8 cellular contexts compared by ENCODE assay signal in the genomic region with DNA sequence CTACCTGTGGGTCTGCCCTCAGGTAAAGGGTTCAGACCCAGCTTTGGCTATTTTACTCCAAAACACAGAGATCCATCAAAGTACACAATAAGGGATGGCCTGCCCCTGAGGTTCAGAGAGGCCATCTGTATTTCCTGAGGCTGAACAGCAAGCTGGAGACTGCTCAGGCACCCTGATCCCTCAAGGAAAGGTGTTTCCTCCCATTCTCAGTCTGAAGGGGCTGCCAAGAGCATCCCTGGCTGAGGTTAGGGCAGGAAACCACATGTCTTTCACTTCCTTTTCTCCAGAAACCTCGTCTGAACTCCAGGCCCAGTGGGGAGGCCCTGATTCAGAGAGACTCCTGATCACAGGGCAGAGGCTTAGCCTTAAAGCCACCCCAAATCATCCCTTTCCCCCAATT. TPM values are rescaled to one million over a fixed set of nuclear protein-coding genes. Genes with fewer than 3 reads are reported as not detected.
DNase-seq lines count a peak whose midpoint lies in the region; ATAC-seq and TF ChIP-seq lines count a peak whose summit lies in the region.

No MANE protein-coding gene starts in this region.

- ATAC-seq in HG02970 (IDR thresholded peaks at IDR 0.05; ENCODE audit: low FRiP score, unreplicated experiment): no peak

- intact Hi-C loops in breast epithelium (cut with DNase I; ENCODE audit: low total_unique reads): no loop called here
- intact Hi-C loops in ovary (cut with DNase I): no loop called here

- H2AFZ ChIP-seq in Loucy (ENCODE audit: low read length): no peak overlapping the region

- no peaks in the 10 kb centered on the region for H3K27me3 ChIP-seq in Loucy (ENCODE audit: insufficient read depth, low read length, poor library complexity, severe bottlenecking)
- H3K27me3 ChIP-seq in breast epithelium: no peaks in the 10 kb centered on the region
- no peaks in the 10 kb centered on the region for H3K27me3 ChIP-seq in muscle layer of colon (ENCODE audit: control insufficient read depth in 1 of 2, insufficient read depth in 2 of 2, low read length in 2 of 2)
- no peaks in the 10 kb centered on the region for H3K27me3 ChIP-seq in ovary

- DNase-seq in GF-D8 (lab: John Stamatoyannopoulos, UW) (peak; percentile 4), breast epithelium (ENCODE audit: low spot score in 2 of 2) (no peak), DMS53 treated with DMSO at 0.1 percent for 48 hours (lab: John Stamatoyannopoulos, UW; ENCODE audit: unreplicated experiment) (no peak), ovary (no peak), islet precursor cell (no peak)

- H3K4me2 ChIP-seq in Loucy (ENCODE audit: low read depth, low read length, poor library complexity, severe bottlenecking): peak overlapping the region; percentile 65

- H3K9me3 ChIP-seq in Loucy (ENCODE audit: insufficient read depth, low read depth, low read length) (no peaks in the 10 kb centered on the region), breast epithelium (no peaks in the 10 kb centered on the region), muscle layer of colon (ENCODE audit: low read length) (no peaks in the 10 kb centered on the region), ovary (no peaks in the 10 kb centered on the region)

- H3K9me2 ChIP-seq in Loucy (replicated peaks; ENCODE audit: low read depth, low read length): no peaks in the 10 kb centered on the region

- no peaks in the 10 kb centered on the region for H3K36me3 ChIP-seq in Loucy (ENCODE audit: insufficient read depth, low read length)
- no peaks in the 10 kb centered on the region for H3K36me3 ChIP-seq in breast epithelium
- H3K36me3 ChIP-seq in muscle layer of colon (ENCODE audit: insufficient read depth, low read length): peaks cover 9% of the 10 kb centered on the region
- H3K36me3 ChIP-seq in ovary: no peaks in the 10 kb centered on the region

- H3K4me1 ChIP-seq in Loucy (ENCODE audit: insufficient read depth, low read length, poor library complexity, severe bottlenecking) (peaks cover 6% of the 10 kb centered on the region), breast epithelium (peaks cover 0 to 18% of the 10 kb centered on the region in 2 donors), muscle layer of colon (ENCODE audit: insufficient read depth, low read length) (peaks cover 27% of the 10 kb centered on the region), ovary (ENCODE audit: insufficient read depth) (peaks cover 7% of the 10 kb centered on the region)

- 13 to 23% (median 15%) methylated on average over 1 of the region's 1 CpG for WGBS in ovary, 3 donors

- H3K4me3 ChIP-seq in Loucy (ENCODE audit: low read length, poor library complexity, severe bottlenecking) (no peak overlapping the region), breast epithelium (peak overlapping the region in 2 of 3 donors; percentile 79 to 99), muscle layer of colon (ENCODE audit: low read depth in 1 of 2, low read length in 2 of 2) (peak overlapping the region in 1 of 2 donors; percentile 10), ovary (no peak overlapping the region)

- H4K20me1 ChIP-seq in Loucy (ENCODE audit: insufficient read depth, low read length, poor library complexity, severe bottlenecking): no peaks in the 10 kb centered on the region

- no peak for TF ChIP-seq EP300 in ovary (IDR thresholded peaks at IDR 0.05)

- TF ChIP-seq POLR2A in breast epithelium (IDR thresholded peaks at IDR 0.05) (no peak), ovary (IDR thresholded peaks at IDR 0.05) (no peak)

- H3K9ac ChIP-seq in Loucy (ENCODE audit: low read depth, low read length, poor library complexity, severe bottlenecking): no peak overlapping the region
- H3K9ac ChIP-seq in muscle layer of colon (ENCODE audit: low read length): no peak overlapping the region

- no peaks in the 10 kb centered on the region for H3F3A ChIP-seq in Loucy (ENCODE audit: low read depth)

- H3K79me2 ChIP-seq in Loucy (ENCODE audit: insufficient read depth, low read length): no peaks in the 10 kb centered on the region

- H3K27ac ChIP-seq in breast epithelium (peak overlapping the region; percentile 68 to 96), muscle layer of colon (ENCODE audit: low read depth, low read length) (peak overlapping the region; percentile 28), ovary (peak overlapping the region in 1 of 2 donors; percentile 69)

- TF ChIP-seq CTCF in Loucy (conservative IDR thresholded peaks at IDR 0.05; ENCODE audit: low read length) (no peak), breast epithelium (IDR thresholded peaks at IDR 0.05) (no peak), ovary (IDR thresholded peaks at IDR 0.05) (no peak)

RNA-seq across cellular contexts. Expression of a gene that starts 1.5 kb away (rescaled TPM):
- 10 to 100 TPM; 14.4 to 15.1 (median 14.7) TPM for total RNA-seq in breast epithelium
- 10 to 100 TPM in 6 of 7 donors, 1 to 10 TPM in 1; 9.8 to 25.1 (median 23.9) TPM for total RNA-seq in ovary
- 10 to 100 TPM; 11.1 to 13.8 TPM for polyA plus RNA-seq in ovary

RNA-seq across cellular contexts. Expression of a gene that starts 52.3 kb away (rescaled TPM):
- total RNA-seq in breast epithelium: 100 to 1,000 TPM; 137 to 153 (median 152) TPM
- total RNA-seq in ovary: 100 to 1,000 TPM in 6 of 7 donors, 10 to 100 TPM in 1; 96.3 to 250 (median 182) TPM
- 100 to 1,000 TPM; 106 to 228 TPM for polyA plus RNA-seq in ovary

Comparison
In these comparisons a context has a peak if more than half of its experiments do, and no peak if none do; other contexts are left out.
1. H3K4me3 ChIP-seq: peak in breast epithelium (2 of 3); none in Loucy (single experiment) and ovary (single experiment).